ENCODE assay signal across 21 cellular contexts in the genomic region with DNA sequence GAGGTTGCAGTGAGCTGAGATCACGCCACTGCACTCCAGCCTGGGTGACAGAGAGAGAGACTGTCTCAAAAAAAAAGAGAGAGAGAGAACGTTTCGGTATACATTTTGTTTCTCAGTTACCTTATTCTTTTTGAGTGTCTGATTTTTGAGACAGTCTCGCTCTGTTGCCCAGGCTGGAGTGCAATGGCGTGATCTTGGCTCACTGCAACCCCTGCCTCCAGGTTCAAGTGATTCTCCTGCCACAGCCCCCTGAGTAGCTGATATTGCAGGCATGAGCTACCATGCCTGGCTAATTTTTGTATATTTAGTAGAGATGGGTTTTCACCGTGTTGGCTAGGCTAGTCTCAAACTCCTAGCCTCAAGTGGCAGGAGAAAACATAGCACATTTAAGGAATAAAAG. TPM values are rescaled to one million over a fixed set of nuclear protein-coding genes. Genes with fewer than 3 reads are reported as not detected.
"Had no signal": no experiment of that assay in that cellular context is flagged by ENCODE, and none has a peak within 500 bp of the region (broad histone marks: within the 10 kb centered on the region; RNA-seq: fewer than 3 reads in every experiment).

No MANE protein-coding gene starts in this region.

RNA-seq across cellular contexts. Expression of gene POU1F1, which starts 28.2 kb away (rescaled TPM):
- total RNA-seq: activated naive CD4-positive, alpha-beta T cell treated with anti-CD3 and anti-CD28 coated beads for 36 hours; activated naive CD4-positive, alpha-beta T cell treated with anti-CD3 and anti-CD28 coated beads, Interleukin-2, amount 50 U/mL, for 72 hours; activated naive CD8-positive, alpha-beta T cell treated with anti-CD3 and anti-CD28 coated beads for 36 hours; activated naive CD8-positive, alpha-beta T cell treated with anti-CD3 and anti-CD28 coated beads, Interleukin-2, amount 10 ng/mL, durations not matched to agents 7 days and 5 days; activated T-cell treated with anti-CD3 and anti-CD28 coated beads, Interleukin-2, amount 50 U/mL, for 4 hours; activated T-cell treated with anti-CD3 and anti-CD28 coated beads, Interleukin-2, amount 50 U/mL, for 72 hours; activated T-helper 1 cell treated with anti-CD3 and anti-CD28 coated beads, Interleukin-12 subunit alpha, Interleukin-12 subunit beta, Interleukin-2, Interleukin-4 antibody, amounts not matched to agents 30 ng/mL and 10 ng/mL and 1 ng/mL, durations not matched to agents 14 hours and 24 hours and 36 hours; activated T-helper 17 cell treated with anti-CD3 and anti-CD28 coated beads, Interleukin-2, amount 50 U/mL, for 72 hours; activated T-helper 2 cell treated with anti-CD3 and anti-CD28 coated beads, Interferon-gamma antibody, Interleukin-2, Interleukin-4, amounts not matched to agents 10 μg/mL and 5 μg/mL and 100 μg/mL, durations not matched to agents 14 hours and 24 hours and 36 hours; adrenal gland; aorta; ascending aorta; astrocyte; body of pancreas; breast epithelium; bronchial epithelial cell; cardiac muscle cell; cardiac septum; cerebellum; chondrocyte had no signal
- polyA plus RNA-seq: adipose tissue, adrenal gland, aorta, cardiac muscle cell had no signal
